1 cellular context compared by ENCODE assay signal in genomic region chr7:21945374-21946227, GRCh38.
A peak's percentile ranks its signal among the peaks of the same experiment; 100 is the strongest.
TF ChIP-seq lines count a peak whose summit lies in the region.

A gene with protein sequence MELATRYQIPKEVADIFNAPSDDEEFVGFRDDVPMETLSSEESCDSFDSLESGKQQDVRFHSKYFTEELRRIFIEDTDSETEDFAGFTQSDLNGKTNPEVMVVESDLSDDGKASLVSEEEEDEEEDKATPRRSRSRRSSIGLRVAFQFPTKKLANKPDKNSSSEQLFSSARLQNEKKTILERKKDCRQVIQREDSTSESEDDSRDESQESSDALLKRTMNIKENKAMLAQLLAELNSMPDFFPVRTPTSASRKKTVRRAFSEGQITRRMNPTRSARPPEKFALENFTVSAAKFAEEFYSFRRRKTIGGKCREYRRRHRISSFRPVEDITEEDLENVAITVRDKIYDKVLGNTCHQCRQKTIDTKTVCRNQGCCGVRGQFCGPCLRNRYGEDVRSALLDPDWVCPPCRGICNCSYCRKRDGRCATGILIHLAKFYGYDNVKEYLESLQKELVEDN (minus strand): TSS chr7:21945899. CDS start chr7:21945804, 95 bp downstream.

TF ChIP-seq in HEK293, 187 proteins besides CTCF, POLR2A, EP300 and RAD21 (continued from another document and continues in another):
- TF ChIP-seq, protein P1, sequence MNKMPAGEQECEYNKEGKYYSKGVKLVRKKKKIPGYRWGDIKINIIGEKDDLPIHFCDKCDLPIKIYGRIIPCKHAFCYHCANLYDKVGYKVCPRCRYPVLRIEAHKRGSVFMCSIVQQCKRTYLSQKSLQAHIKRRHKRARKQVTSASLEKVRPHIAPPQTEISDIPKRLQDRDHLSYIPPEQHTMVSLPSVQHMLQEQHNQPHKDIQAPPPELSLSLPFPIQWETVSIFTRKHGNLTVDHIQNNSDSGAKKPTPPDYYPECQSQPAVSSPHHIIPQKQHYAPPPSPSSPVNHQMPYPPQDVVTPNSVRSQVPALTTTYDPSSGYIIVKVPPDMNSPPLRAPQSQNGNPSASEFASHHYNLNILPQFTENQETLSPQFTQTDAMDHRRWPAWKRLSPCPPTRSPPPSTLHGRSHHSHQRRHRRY (tag by site-specific recombination; IDR thresholded peaks at IDR 0.05), result no peak
- no peak for TF ChIP-seq ZNF571 (tag by site-specific recombination; IDR thresholded peaks at IDR 0.05)
- TF ChIP-seq, protein P2, sequence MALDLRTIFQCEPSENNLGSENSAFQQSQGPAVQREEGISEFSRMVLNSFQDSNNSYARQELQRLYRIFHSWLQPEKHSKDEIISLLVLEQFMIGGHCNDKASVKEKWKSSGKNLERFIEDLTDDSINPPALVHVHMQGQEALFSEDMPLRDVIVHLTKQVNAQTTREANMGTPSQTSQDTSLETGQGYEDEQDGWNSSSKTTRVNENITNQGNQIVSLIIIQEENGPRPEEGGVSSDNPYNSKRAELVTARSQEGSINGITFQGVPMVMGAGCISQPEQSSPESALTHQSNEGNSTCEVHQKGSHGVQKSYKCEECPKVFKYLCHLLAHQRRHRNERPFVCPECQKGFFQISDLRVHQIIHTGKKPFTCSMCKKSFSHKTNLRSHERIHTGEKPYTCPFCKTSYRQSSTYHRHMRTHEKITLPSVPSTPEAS (tag by site-specific recombination; IDR thresholded peaks at IDR 0.05), result no peak
- TF ChIP-seq, protein P3, sequence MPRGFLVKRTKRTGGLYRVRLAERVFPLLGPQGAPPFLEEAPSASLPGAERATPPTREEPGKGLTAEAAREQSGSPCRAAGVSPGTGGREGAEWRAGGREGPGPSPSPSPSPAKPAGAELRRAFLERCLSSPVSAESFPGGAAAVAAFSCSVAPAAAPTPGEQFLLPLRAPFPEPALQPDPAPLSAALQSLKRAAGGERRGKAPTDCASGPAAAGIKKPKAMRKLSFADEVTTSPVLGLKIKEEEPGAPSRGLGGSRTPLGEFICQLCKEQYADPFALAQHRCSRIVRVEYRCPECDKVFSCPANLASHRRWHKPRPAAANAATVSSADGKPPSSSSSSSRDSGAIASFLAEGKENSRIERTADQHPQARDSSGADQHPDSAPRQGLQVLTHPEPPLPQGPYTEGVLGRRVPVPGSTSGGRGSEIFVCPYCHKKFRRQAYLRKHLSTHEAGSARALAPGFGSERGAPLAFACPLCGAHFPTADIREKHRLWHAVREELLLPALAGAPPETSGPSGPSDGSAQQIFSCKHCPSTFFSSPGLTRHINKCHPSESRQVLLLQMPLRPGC (tag by site-specific recombination; IDR thresholded peaks at IDR 0.05), result no peak
- TF ChIP-seq, protein P4, sequence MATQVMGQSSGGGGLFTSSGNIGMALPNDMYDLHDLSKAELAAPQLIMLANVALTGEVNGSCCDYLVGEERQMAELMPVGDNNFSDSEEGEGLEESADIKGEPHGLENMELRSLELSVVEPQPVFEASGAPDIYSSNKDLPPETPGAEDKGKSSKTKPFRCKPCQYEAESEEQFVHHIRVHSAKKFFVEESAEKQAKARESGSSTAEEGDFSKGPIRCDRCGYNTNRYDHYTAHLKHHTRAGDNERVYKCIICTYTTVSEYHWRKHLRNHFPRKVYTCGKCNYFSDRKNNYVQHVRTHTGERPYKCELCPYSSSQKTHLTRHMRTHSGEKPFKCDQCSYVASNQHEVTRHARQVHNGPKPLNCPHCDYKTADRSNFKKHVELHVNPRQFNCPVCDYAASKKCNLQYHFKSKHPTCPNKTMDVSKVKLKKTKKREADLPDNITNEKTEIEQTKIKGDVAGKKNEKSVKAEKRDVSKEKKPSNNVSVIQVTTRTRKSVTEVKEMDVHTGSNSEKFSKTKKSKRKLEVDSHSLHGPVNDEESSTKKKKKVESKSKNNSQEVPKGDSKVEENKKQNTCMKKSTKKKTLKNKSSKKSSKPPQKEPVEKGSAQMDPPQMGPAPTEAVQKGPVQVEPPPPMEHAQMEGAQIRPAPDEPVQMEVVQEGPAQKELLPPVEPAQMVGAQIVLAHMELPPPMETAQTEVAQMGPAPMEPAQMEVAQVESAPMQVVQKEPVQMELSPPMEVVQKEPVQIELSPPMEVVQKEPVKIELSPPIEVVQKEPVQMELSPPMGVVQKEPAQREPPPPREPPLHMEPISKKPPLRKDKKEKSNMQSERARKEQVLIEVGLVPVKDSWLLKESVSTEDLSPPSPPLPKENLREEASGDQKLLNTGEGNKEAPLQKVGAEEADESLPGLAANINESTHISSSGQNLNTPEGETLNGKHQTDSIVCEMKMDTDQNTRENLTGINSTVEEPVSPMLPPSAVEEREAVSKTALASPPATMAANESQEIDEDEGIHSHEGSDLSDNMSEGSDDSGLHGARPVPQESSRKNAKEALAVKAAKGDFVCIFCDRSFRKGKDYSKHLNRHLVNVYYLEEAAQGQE (tag by site-specific recombination; IDR thresholded peaks at IDR 0.05), result 0 out of 2 replicates have a peak, but pooled peaks have one; percentile 7
- TF ChIP-seq ZNF677 (tag by site-specific recombination; IDR thresholded peaks at IDR 0.05), result no peak
- no peak for TF ChIP-seq TSHZ1 (tag by site-specific recombination; IDR thresholded peaks at IDR 0.05; ENCODE audit: borderline replicate concordance)
- TF ChIP-seq, protein P5, sequence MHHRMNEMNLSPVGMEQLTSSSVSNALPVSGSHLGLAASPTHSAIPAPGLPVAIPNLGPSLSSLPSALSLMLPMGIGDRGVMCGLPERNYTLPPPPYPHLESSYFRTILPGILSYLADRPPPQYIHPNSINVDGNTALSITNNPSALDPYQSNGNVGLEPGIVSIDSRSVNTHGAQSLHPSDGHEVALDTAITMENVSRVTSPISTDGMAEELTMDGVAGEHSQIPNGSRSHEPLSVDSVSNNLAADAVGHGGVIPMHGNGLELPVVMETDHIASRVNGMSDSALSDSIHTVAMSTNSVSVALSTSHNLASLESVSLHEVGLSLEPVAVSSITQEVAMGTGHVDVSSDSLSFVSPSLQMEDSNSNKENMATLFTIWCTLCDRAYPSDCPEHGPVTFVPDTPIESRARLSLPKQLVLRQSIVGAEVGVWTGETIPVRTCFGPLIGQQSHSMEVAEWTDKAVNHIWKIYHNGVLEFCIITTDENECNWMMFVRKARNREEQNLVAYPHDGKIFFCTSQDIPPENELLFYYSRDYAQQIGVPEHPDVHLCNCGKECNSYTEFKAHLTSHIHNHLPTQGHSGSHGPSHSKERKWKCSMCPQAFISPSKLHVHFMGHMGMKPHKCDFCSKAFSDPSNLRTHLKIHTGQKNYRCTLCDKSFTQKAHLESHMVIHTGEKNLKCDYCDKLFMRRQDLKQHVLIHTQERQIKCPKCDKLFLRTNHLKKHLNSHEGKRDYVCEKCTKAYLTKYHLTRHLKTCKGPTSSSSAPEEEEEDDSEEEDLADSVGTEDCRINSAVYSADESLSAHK (tag by site-specific recombination; IDR thresholded peaks at IDR 0.05), result 0 out of 2 replicates have a peak, but pooled peaks have one; percentile 18
- TF ChIP-seq, protein P6, sequence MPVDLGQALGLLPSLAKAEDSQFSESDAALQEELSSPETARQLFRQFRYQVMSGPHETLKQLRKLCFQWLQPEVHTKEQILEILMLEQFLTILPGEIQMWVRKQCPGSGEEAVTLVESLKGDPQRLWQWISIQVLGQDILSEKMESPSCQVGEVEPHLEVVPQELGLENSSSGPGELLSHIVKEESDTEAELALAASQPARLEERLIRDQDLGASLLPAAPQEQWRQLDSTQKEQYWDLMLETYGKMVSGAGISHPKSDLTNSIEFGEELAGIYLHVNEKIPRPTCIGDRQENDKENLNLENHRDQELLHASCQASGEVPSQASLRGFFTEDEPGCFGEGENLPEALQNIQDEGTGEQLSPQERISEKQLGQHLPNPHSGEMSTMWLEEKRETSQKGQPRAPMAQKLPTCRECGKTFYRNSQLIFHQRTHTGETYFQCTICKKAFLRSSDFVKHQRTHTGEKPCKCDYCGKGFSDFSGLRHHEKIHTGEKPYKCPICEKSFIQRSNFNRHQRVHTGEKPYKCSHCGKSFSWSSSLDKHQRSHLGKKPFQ (tag by site-specific recombination; IDR thresholded peaks at IDR 0.05), result no peak
- no peak for TF ChIP-seq ZNF202 (tag by site-specific recombination; IDR thresholded peaks at IDR 0.05; ENCODE audit: borderline replicate concordance)
- TF ChIP-seq ZNF26 (tag by site-specific recombination; IDR thresholded peaks at IDR 0.05), result no peak
- no peak for TF ChIP-seq ZNF133 (tag by site-specific recombination; IDR thresholded peaks at IDR 0.05)
- TF ChIP-seq ZNF140 (tag by site-specific recombination; IDR thresholded peaks at IDR 0.05), result no peak
- 0 out of 2 replicates have a peak, but pooled peaks have one; percentile 22 for TF ChIP-seq EGR2 (tag by site-specific recombination; IDR thresholded peaks at IDR 0.05; ENCODE audit: low read depth)
- no peak for TF ChIP-seq ZNF23 (tag by site-specific recombination; IDR thresholded peaks at IDR 0.05; ENCODE audit: borderline replicate concordance)
- TF ChIP-seq, protein P7, sequence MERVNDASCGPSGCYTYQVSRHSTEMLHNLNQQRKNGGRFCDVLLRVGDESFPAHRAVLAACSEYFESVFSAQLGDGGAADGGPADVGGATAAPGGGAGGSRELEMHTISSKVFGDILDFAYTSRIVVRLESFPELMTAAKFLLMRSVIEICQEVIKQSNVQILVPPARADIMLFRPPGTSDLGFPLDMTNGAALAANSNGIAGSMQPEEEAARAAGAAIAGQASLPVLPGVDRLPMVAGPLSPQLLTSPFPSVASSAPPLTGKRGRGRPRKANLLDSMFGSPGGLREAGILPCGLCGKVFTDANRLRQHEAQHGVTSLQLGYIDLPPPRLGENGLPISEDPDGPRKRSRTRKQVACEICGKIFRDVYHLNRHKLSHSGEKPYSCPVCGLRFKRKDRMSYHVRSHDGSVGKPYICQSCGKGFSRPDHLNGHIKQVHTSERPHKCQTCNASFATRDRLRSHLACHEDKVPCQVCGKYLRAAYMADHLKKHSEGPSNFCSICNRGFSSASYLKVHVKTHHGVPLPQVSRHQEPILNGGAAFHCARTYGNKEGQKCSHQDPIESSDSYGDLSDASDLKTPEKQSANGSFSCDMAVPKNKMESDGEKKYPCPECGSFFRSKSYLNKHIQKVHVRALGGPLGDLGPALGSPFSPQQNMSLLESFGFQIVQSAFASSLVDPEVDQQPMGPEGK (tag by site-specific recombination; IDR thresholded peaks at IDR 0.05), result peak; percentile 63
- TF ChIP-seq, protein P8, sequence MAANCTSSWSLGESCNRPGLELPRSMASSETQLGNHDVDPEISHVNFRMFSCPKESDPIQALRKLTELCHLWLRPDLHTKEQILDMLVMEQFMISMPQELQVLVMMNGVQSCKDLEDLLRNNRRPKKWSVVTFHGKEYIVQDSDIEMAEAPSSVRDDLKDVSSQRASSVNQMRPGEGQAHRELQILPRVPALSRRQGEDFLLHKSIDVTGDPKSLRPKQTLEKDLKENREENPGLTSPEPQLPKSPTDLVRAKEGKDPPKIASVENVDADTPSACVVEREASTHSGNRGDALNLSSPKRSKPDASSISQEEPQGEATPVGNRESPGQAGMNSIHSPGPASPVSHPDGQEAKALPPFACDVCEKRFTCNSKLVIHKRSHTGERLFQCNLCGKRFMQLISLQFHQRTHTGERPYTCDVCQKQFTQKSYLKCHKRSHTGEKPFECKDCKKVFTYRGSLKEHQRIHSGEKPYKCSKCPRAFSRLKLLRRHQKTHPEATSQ (tag by site-specific recombination; IDR thresholded peaks at IDR 0.05), result 0 out of 2 replicates have a peak, but pooled peaks have one; percentile 24
- peak; percentile 43 for TF ChIP-seq KLF1 (tag by site-specific recombination; IDR thresholded peaks at IDR 0.05)
- no peak for TF ChIP-seq ZNF274 (IDR thresholded peaks at IDR 0.05; ENCODE audit: low read length)
- TF ChIP-seq ZNF274 (tag by site-specific recombination; IDR thresholded peaks at IDR 0.05; ENCODE audit: borderline replicate concordance), result no peak
- TF ChIP-seq ZNF221 (tag by site-specific recombination; IDR thresholded peaks at IDR 0.05; ENCODE audit: borderline replicate concordance), result no peak
- peak; percentile 86 for TF ChIP-seq ZXDB (tag by site-specific recombination; IDR thresholded peaks at IDR 0.05)
- no peak for TF ChIP-seq ZNF112 (tag by site-specific recombination; IDR thresholded peaks at IDR 0.05)
- no peak for TF ChIP-seq ZNF239 (tag by site-specific recombination; IDR thresholded peaks at IDR 0.05)
- no peak for TF ChIP-seq ZNF302 (tag by site-specific recombination; IDR thresholded peaks at IDR 0.05; ENCODE audit: low read depth)
- no peak for TF ChIP-seq ZNF747 (tag by site-specific recombination; IDR thresholded peaks at IDR 0.05)
- no peak for TF ChIP-seq OVOL3 (tag by site-specific recombination; IDR thresholded peaks at IDR 0.05)
